7 cellular contexts compared by ENCODE assay signal in the genomic region with DNA sequence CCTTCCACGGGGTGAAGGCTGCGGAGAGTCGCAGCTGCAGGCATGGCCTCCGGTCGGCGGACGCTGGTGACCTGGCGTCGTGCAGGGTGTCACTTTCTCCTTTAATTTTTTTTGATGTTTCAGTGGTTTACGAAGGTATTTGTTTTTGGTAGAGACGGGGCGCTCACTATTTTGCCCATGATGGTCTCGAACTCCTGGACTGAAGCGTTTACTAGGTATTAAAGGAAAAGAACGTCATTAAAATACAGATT.
A peak's percentile ranks its signal among the peaks of the same experiment; 100 is the strongest.
DNase-seq lines count a peak whose midpoint lies in the region; ATAC-seq and TF ChIP-seq lines count a peak whose summit lies in the region.

No MANE protein-coding gene starts in this region.

- no peaks in the 10 kb centered on the region for H3K36me3 ChIP-seq in HUES6 (ENCODE audit: control insufficient read depth, insufficient read depth, low read length)

- no peak for TF ChIP-seq CTCF in WI38 (IDR thresholded peaks at IDR 0.05; ENCODE audit: low read depth, low read length)
- no peak for TF ChIP-seq CTCF in foreskin fibroblast (IDR thresholded peaks at IDR 0.05; ENCODE audit: low read depth, low read length)

- H3K4me1 ChIP-seq in HUES6 (ENCODE audit: control insufficient read depth, insufficient read depth, low read length): peaks cover 6% of the 10 kb centered on the region

- DNase-seq in foreskin fibroblast: no peak
- DNase-seq in stimulated activated CD8-positive, alpha-beta memory T cell treated with anti-CD3 and anti-CD28 coated beads, Interleukin-4, amount 100 ng/mL, for 48 hours: peak; percentile 50
- no peak for DNase-seq in NCI-H128 (lab: John Stamatoyannopoulos, UW; ENCODE audit: unreplicated experiment)
- DNase-seq in NCI-H2081 treated with DMSO at 0.1 percent for 48 hours (lab: John Stamatoyannopoulos, UW): no peak

- peak overlapping the region; percentile 74 for H3K4me3 ChIP-seq in HUES6 (ENCODE audit: low read depth, low read length)
- H3K4me3 ChIP-seq in WI38 (ENCODE audit: low read depth, low read length): peak overlapping the region; percentile 66
- peak overlapping the region; percentile 51 to 83 for H3K4me3 ChIP-seq in foreskin fibroblast (ENCODE audit: low read depth in 1 of 2, low read length in 2 of 2)

- H3K9me3 ChIP-seq in HUES6 (ENCODE audit: control insufficient read depth, insufficient read depth, low read depth, low read length): no peaks in the 10 kb centered on the region

- H3K27me3 ChIP-seq in HUES6 (ENCODE audit: control insufficient read depth, insufficient read depth, low read length): peaks cover 16% of the 10 kb centered on the region

- H3K9ac ChIP-seq in HUES6 (ENCODE audit: low read length): no peak overlapping the region

- no peak for ATAC-seq in GM19463 (IDR thresholded peaks at IDR 0.05; ENCODE audit: unreplicated experiment)

- no peak overlapping the region for H3K27ac ChIP-seq in HUES6 (ENCODE audit: low read depth, low read length)
